8 cellular contexts compared by ENCODE assay signal in the genomic region with DNA sequence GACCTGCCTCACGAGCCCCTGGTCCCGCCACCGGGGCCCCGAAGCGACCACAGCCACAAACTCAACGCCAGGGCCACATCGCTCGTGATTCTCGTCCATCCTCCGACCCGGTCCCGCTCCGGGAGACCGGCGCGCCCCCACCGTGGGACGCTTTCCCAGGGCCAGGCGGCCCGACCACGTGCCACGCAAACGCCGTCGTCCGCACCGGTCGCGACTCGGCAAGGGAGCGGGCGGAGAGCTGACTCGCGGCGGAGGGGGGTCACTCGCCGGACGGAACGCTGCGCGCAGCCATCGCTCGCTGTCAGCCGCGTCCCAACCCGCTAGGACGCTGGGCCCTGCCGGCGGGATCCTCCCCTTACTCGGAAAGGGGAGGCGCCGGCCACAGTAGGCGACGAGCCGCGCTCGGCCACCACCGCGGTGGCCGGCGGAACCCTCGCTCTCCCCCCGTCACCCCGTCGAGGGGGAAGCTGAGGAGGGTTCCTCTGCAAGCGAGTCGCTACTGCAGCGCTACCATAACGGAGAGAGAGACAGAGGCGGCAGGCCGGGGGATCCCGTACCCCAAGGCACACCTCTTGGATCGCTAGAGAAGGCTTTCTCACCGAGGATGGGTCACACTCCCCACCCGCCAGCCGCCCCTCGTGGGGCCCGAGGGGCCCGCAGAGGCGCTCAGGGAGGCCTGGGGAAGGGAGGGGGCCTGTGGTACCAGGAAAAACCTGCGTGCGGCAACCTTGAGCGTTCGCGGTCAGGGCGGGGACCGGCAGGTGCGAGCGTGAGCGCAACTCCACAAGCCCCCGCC.
DNase-seq lines count a peak whose midpoint lies in the region; ATAC-seq lines count a peak whose summit lies in the region.

No MANE protein-coding gene starts in this region.

- H3K4me1 Mint-ChIP-seq in stimulated activated memory B cell treated with anti-CD40 and anti-IgM and Interleukin-4, amounts not matched to agents 10 μg/mL and 1 μg/mL and 100 μg/mL, for 72 hours = no peaks in the 10 kb centered on the region

- H3K4me3 Mint-ChIP-seq in stimulated activated memory B cell treated with anti-CD40 and anti-IgM and Interleukin-4, amounts not matched to agents 10 μg/mL and 1 μg/mL and 100 μg/mL, for 72 hours = no peak overlapping the region

- H3K27me3 Mint-ChIP-seq in stimulated activated memory B cell treated with anti-CD40 and anti-IgM and Interleukin-4, amounts not matched to agents 10 μg/mL and 1 μg/mL and 100 μg/mL, for 72 hours = peaks cover 11% of the 10 kb centered on the region

- H3K9me3 Mint-ChIP-seq in stimulated activated memory B cell treated with anti-CD40 and anti-IgM and Interleukin-4, amounts not matched to agents 10 μg/mL and 1 μg/mL and 100 μg/mL, for 72 hours = peaks cover 3% of the 10 kb centered on the region

- DNase-seq in NCI-H1105 treated with DMSO at 0.1 percent for 48 hours (lab: John Stamatoyannopoulos, UW) (peak; percentile 17), iPS DF 19.7 (ENCODE audit: low read depth, low spot score) (peak; percentile 25), Kasumi-1 (lab: John Stamatoyannopoulos, UW) (no peak), HT-29 (ENCODE audit: low spot score) (no peak), NOMO-1 treated with DMSO at 0.1 percent for 48 hours (lab: John Stamatoyannopoulos, UW; ENCODE audit: unreplicated experiment) (no peak)
- DNase-seq in activated T-cell treated with anti-CD3 and anti-CD28 coated beads, Interleukin-2, amount 50 U/mL, for 48 hours = peak; percentile 37 to 49
- DNase-seq in stimulated activated CD4-positive, alpha-beta T cell treated with anti-CD3 and anti-CD28 coated beads, Interleukin-2, amount 100 ng/mL, for 48 hours = peak; percentile 10 to 16

- no peak for ATAC-seq in stimulated activated memory B cell treated with anti-CD40 and anti-IgM and Interleukin-4, amounts not matched to agents 10 μg/mL and 1 μg/mL and 100 μg/mL, for 72 hours

- H3K36me3 Mint-ChIP-seq in stimulated activated memory B cell treated with anti-CD40 and anti-IgM and Interleukin-4, amounts not matched to agents 10 μg/mL and 1 μg/mL and 100 μg/mL, for 72 hours = no peaks in the 10 kb centered on the region

- H3K27ac Mint-ChIP-seq in stimulated activated memory B cell treated with anti-CD40 and anti-IgM and Interleukin-4, amounts not matched to agents 10 μg/mL and 1 μg/mL and 100 μg/mL, for 72 hours = no peak overlapping the region

Comparison
In these comparisons a context has a peak if more than half of its experiments do, and no peak if none do; other contexts are left out.
1. DNase-seq: peak in NCI-H1105 treated with DMSO at 0.1 percent for 48 hours (single experiment), activated T-cell treated with anti-CD3 and anti-CD28 coated beads, Interleukin-2, amount 50 U/mL, for 48 hours (2 of 2), iPS DF 19.7 (single experiment) and stimulated activated CD4-positive, alpha-beta T cell treated with anti-CD3 and anti-CD28 coated beads, Interleukin-2, amount 100 ng/mL, for 48 hours (2 of 2); none in Kasumi-1 (0 of 2), HT-29 (single experiment) and NOMO-1 treated with DMSO at 0.1 percent for 48 hours (single experiment).